In the genomic region with DNA sequence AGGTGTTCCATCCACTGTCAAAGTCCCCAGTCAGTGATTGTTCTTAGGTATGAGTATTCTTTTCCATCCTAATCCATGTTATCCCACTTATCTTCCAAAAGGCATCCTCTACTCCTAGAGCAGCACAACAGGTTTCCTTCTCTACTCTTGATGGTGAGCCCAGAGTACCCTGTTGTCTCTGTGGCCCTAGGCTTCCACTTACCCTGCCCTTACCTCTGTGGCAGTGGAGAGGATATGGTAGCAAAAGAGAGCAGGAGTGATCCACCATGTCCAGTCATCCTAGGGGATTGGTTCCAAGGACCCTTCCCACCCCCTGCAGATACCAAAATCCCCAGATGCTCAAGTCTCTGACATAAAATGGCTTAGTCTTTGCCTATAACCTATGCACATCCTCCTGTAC, we compare ENCODE assay signal across 6 cellular contexts. TPM values are rescaled to one million over a fixed set of nuclear protein-coding genes. Genes with fewer than 3 reads are reported as not detected.
"Had no signal": no experiment of that assay in that cellular context is flagged by ENCODE, and none has a peak within 500 bp of the region (broad histone marks: within the 10 kb centered on the region; RNA-seq: fewer than 3 reads in every experiment).

No MANE protein-coding gene starts in this region.

RNA-seq across cellular contexts. Expression of gene ARHGEF35, which starts 21.6 kb away (rescaled TPM):
- total RNA-seq: M059J, OCI-LY7 had no signal

RNA-seq across cellular contexts. Expression of gene OR2A42, which starts 22.2 kb away (rescaled TPM):
- total RNA-seq: M059J, OCI-LY7, PC-9, Right ventricle myocardium superior, SJSA1 had no signal

RNA-seq across cellular contexts. Expression of gene CTAGE4, which starts 33.9 kb away (rescaled TPM):
- total RNA-seq: OCI-LY7, SJSA1 had no signal

RNA-seq across cellular contexts. Expression of gene OR2A7, which starts 47.4 kb away (rescaled TPM):
- total RNA-seq: OCI-LY7, SJSA1 had no signal

RNA-seq across cellular contexts. Expression of gene CTAGE8, which starts 51.9 kb away (rescaled TPM):
- total RNA-seq: OCI-LY7, RPMI7951, SJSA1 had no signal
